Comparison of ENCODE assay signal across 8 cellular contexts in the genomic region with DNA sequence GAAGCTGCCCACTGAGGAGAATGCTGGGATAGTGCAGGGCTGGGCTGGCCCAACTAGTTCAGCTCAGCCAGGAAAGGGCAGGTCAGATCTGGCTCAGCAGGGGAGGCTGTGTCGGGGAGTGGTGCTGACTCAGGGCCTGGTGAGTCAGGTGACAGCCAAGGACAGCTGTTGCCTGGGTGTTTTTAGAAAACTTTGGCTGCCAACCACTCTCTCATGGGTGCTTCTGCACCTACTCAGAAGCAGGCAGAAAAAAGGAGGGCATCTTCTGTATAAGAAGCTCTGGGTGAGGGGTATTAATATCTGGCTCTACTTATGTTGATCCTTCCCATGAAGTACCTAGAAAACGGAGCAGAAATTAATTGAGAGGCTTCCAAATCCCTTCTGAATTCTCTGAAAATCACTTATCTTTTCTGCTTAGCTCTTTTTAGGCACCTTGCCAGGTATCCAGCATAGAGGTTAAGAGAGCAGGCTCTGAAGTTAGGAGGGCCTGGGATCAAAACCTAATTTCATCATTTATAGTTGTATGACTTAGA. TPM values are rescaled to one million over a fixed set of nuclear protein-coding genes. Genes with fewer than 3 reads are reported as not detected.
DNase-seq lines count a peak whose midpoint lies in the region; ATAC-seq and FAIRE-seq lines count a peak whose summit lies in the region.

No MANE protein-coding gene starts in this region.

- peaks cover 0 to 3% of the 10 kb centered on the region in 2 donors for H3K4me1 ChIP-seq in small intestine (ENCODE audit: control insufficient read depth in 2 of 2, insufficient read depth in 1 of 2, low read depth in 1 of 2, low read length in 1 of 2)

- WGBS in small intestine, 3 donors, result 24 to 33% (median 24%) methylated on average over 2 of the region's 2 CpGs

- no peaks in the 10 kb centered on the region for H3K27me3 ChIP-seq in small intestine (ENCODE audit: control insufficient read depth in 2 of 2, insufficient read depth in 2 of 2, low read length in 2 of 2)

- no peak overlapping the region for H3K4me3 ChIP-seq in small intestine (ENCODE audit: low read depth in 1 of 2, low read length in 2 of 2)

- FAIRE-seq in small intestine (lab: Jason Lieb, UNC) (no peak), GM19239 (lab: Jason Lieb, UNC) (no peak)

- ATAC-seq in GM21526 (IDR thresholded peaks at IDR 0.05; ENCODE audit: low FRiP score, unreplicated experiment), result no peak

- DNase-seq in activated naive CD4-positive, alpha-beta T cell treated with Interleukin-2 at 50 U/mL for 16 hours, result peak; percentile 30
- DNase-seq in activated naive CD4-positive, alpha-beta T cell (lab: John Stamatoyannopoulos, UW), result no peak
- DNase-seq in NCI-H446 (lab: John Stamatoyannopoulos, UW), result peak; percentile 44 to 74
- DNase-seq in amniotic stem cell (lab: John Stamatoyannopoulos, UW), result peak; percentile 79
- peak; percentile 77 for DNase-seq in iPS-NIHi11 (ENCODE audit: low spot score)
- DNase-seq in small intestine, result peak; percentile 90
- no peak for DNase-seq in GM19239 (ENCODE audit: insufficient read length, low spot score)

- H3K27ac ChIP-seq in small intestine (ENCODE audit: low read depth in 1 of 2, low read length in 1 of 2), result peak overlapping the region in 1 of 2 donors; percentile 60

- H3K36me3 ChIP-seq in small intestine (ENCODE audit: control insufficient read depth in 2 of 2, insufficient read depth in 2 of 2, low read length in 2 of 2), result no peaks in the 10 kb centered on the region

- H3K9me3 ChIP-seq in small intestine (ENCODE audit: control insufficient read depth, low read depth), result no peaks in the 10 kb centered on the region

RNA-seq across cellular contexts. Expression of gene RAB10, which starts 15.6 kb away (rescaled TPM):
- polyA plus RNA-seq in small intestine, result 10 to 100 TPM; 39.7 to 65.5 (median 48.3) TPM

RNA-seq across cellular contexts. Expression of gene KIF3C, which starts 36.0 kb away (rescaled TPM):
- polyA plus RNA-seq in small intestine, result 1 to 10 TPM in 1 of 3 donors, under 1 TPM in 2; 0.22 to 6.3 (median 0.81) TPM

Comparison
In these comparisons a context has a peak if more than half of its experiments do, and no peak if none do; other contexts are left out.
1. DNase-seq: peak in activated naive CD4-positive, alpha-beta T cell treated with Interleukin-2 at 50 U/mL for 16 hours (single experiment), NCI-H446 (2 of 2), amniotic stem cell (single experiment), iPS-NIHi11 (single experiment) and small intestine (single experiment); none in activated naive CD4-positive, alpha-beta T cell (0 of 4) and GM19239 (single experiment).